ENCODE assay signal across 13 cellular contexts in the genomic region with DNA sequence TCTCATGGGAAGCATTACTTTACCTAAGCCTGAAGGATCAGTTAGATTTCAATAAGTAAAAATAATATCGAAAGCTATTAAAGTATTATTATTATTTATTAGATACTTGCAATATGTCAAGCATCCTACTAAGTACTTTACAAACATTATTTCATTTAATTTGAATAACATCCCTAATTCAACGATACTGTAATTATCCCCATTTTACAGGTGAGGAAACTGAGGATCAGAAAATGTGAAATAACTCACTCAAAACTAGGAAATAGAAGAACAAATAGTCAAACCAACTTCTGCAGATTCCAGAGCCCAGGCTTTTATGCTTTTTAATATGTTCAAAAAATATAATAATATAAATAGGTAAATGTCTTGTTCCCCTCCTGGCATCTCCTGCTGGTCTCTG. TPM values are rescaled to one million over a fixed set of nuclear protein-coding genes. Genes with fewer than 3 reads are reported as not detected.
DNase-seq lines count a peak whose midpoint lies in the region; ATAC-seq and TF ChIP-seq lines count a peak whose summit lies in the region.
"Had no signal": no experiment of that assay in that cellular context is flagged by ENCODE, and none has a peak within 500 bp of the region (broad histone marks: within the 10 kb centered on the region; RNA-seq: fewer than 3 reads in every experiment).

No MANE protein-coding gene starts in this region.

- H3K79me2 ChIP-seq in OCI-LY7 (ENCODE audit: insufficient read depth, low read depth, low read length), result no peaks in the 10 kb centered on the region

- H3K36me3 Mint-ChIP-seq in CD4-positive, alpha-beta memory T cell, result peaks cover 0 to 2% of the 10 kb centered on the region in 2 donors
- H3K36me3 Mint-ChIP-seq: stimulated activated naive B cell treated with anti-CD40 and anti-IgM and Interleukin-4, amounts not matched to agents 10 μg/mL and 1 μg/mL and 100 μg/mL, for 72 hours had no signal

- POLR2A ChIA-PET in CD4-positive, alpha-beta memory T cell (lab: Charles Lee; ENCODE audit: partially characterized antibody), result interaction anchor here (1.0 to 6.8 kb wide), 12 partner anchors 7 to 112 kb away, joined by 3 to 214 read pairs (median 10); a partner anchor contains a TSS
- POLR2A ChIA-PET in OCI-LY7 (lab: Charles Lee), result interaction anchor here (0.6 to 5.5 kb wide), 12 partner anchors 8 to 58 kb away, joined by 3 to 121 read pairs (median 5); a partner anchor contains a TSS

- no peaks in the 10 kb centered on the region for H4K20me1 ChIP-seq in OCI-LY7 (ENCODE audit: insufficient read depth, low read length)

- no peaks in the 10 kb centered on the region for H3K9me2 ChIP-seq in OCI-LY7 (ENCODE audit: insufficient read depth, low read length)

- H3K27me3 ChIP-seq in CD4-positive, alpha-beta memory T cell (ENCODE audit: insufficient read depth, low read length), result no peaks in the 10 kb centered on the region
- H3K27me3 ChIP-seq in effector memory CD4-positive, alpha-beta T cell (replicated peaks; ENCODE audit: control insufficient read depth, insufficient read depth, low read length, poor library complexity, severe bottlenecking), result no peaks in the 10 kb centered on the region
- no peaks in the 10 kb centered on the region for H3K27me3 ChIP-seq in skeletal muscle tissue (ENCODE audit: control insufficient read depth in 3 of 3, insufficient read depth in 3 of 3, low read length in 3 of 3)

- H3K36me3 ChIP-seq in CD4-positive, alpha-beta memory T cell (ENCODE audit: insufficient read depth, low read length), result no peaks in the 10 kb centered on the region
- H3K36me3 ChIP-seq in OCI-LY7 (ENCODE audit: insufficient read depth, low read length), result no peaks in the 10 kb centered on the region
- H3K36me3 ChIP-seq in effector memory CD4-positive, alpha-beta T cell (ENCODE audit: control insufficient read depth, insufficient read depth, low read length), result no peaks in the 10 kb centered on the region
- no peaks in the 10 kb centered on the region for H3K36me3 ChIP-seq in skeletal muscle tissue (ENCODE audit: control insufficient read depth in 3 of 3, insufficient read depth in 3 of 3, low read length in 3 of 3)

- H3K9ac ChIP-seq in skeletal muscle tissue (ENCODE audit: low read depth in 1 of 3, low read length in 3 of 3), result no peak overlapping the region

- H3K4me3 Mint-ChIP-seq in CD4-positive, alpha-beta memory T cell, result peak overlapping the region in 5 of 8 donors; percentile 35 to 76 (median 69)

- no peak overlapping the region for H3K4me3 ChIP-seq in CD4-positive, alpha-beta memory T cell (ENCODE audit: low read length in 2 of 2)
- H3K4me3 ChIP-seq in OCI-LY7 (ENCODE audit: low read depth, low read length, poor library complexity, severe bottlenecking) (peak overlapping the region; percentile 24), skeletal muscle tissue (ENCODE audit: low read length in 3 of 3) (no peak overlapping the region)
- H3K4me3 ChIP-seq in effector memory CD4-positive, alpha-beta T cell (ENCODE audit: insufficient read depth, low read depth, low read length, poor library complexity, severe bottlenecking), result no peak overlapping the region
- H3K4me3 ChIP-seq: lung, psoas muscle had no signal

- peaks cover 66 to 94% (median 84%) of the 10 kb centered on the region in 4 donors for H3K4me1 Mint-ChIP-seq in CD4-positive, alpha-beta memory T cell

- peak overlapping the region; percentile 91 to 99 (median 97) for H3K27ac Mint-ChIP-seq in CD4-positive, alpha-beta memory T cell

- peaks cover 94% of the 10 kb centered on the region for H3K4me1 ChIP-seq in CD4-positive, alpha-beta memory T cell (ENCODE audit: insufficient read depth, low read length)
- H3K4me1 ChIP-seq in OCI-LY7 (ENCODE audit: insufficient read depth, low read length, poor library complexity, severe bottlenecking), result peaks cover 95% of the 10 kb centered on the region
- peaks cover 91% of the 10 kb centered on the region for H3K4me1 ChIP-seq in effector memory CD4-positive, alpha-beta T cell (ENCODE audit: control insufficient read depth, insufficient read depth, low read length, poor library complexity, severe bottlenecking)
- H3K4me1 ChIP-seq in skeletal muscle tissue (ENCODE audit: control insufficient read depth in 3 of 3, insufficient read depth in 3 of 3, low read length in 3 of 3), result peaks cover 21 to 37% (median 26%) of the 10 kb centered on the region in 3 donors

- no TSS peak for BruUV-seq in OCI-LY7 (replicated peaks; lab: Mats Ljungman, UMichigan)

- H3K4me2 ChIP-seq in OCI-LY7 (ENCODE audit: low read length), result peak overlapping the region; percentile 72

- no peak for DNase-seq in CD4-positive, alpha-beta memory T cell
- DNase-seq in OCI-LY7 (ENCODE audit: low spot score), result no peak
- no peak for DNase-seq in effector memory CD4-positive, alpha-beta T cell
- DNase-seq in NCI-H1417 (lab: John Stamatoyannopoulos, UW), result no peak
- no peak for DNase-seq in activated CD4-positive, CD25-positive, alpha-beta regulatory T cell treated with anti-CD3 and anti-CD28 coated beads, Interleukin-2, amount 50 U/mL, for 72 hours
- DNase-seq: Right ventricle myocardium superior; stimulated activated CD4-positive, alpha-beta T cell treated with anti-CD3 and anti-CD28 coated beads, Interleukin-2, amount 100 ng/mL, for 24 hours; stimulated activated naive B cell treated with anti-CD40 and anti-IgM and Interleukin-4, amounts not matched to agents 10 μg/mL and 1 μg/mL and 100 μg/mL, for 72 hours had no signal

- H3K27ac ChIP-seq in CD4-positive, alpha-beta memory T cell (ENCODE audit: low read depth, low read length), result peak overlapping the region; percentile 81
- peak overlapping the region; percentile 91 for H3K27ac ChIP-seq in OCI-LY7 (ENCODE audit: low read depth, low read length, poor library complexity, severe bottlenecking)
- H3K27ac ChIP-seq in effector memory CD4-positive, alpha-beta T cell (ENCODE audit: insufficient read depth, low read length, poor library complexity, severe bottlenecking), result peak overlapping the region; percentile 83
- peak overlapping the region; percentile 75 for H3K27ac ChIP-seq in skeletal muscle tissue (ENCODE audit: low read depth, low read length)
- H3K27ac ChIP-seq: psoas muscle had no signal

- TF ChIP-seq CTCF in OCI-LY7 (conservative IDR thresholded peaks at IDR 0.05; ENCODE audit: low read length), result no peak

- peak overlapping the region; percentile 78; the same call in 1 of the 2 replicates for H2AFZ ChIP-seq in OCI-LY7 (ENCODE audit: low read length)

- H3K9me3 Mint-ChIP-seq in CD4-positive, alpha-beta memory T cell, result no peaks in the 10 kb centered on the region
- H3K9me3 Mint-ChIP-seq: stimulated activated naive B cell treated with anti-CD40 and anti-IgM and Interleukin-4, amounts not matched to agents 10 μg/mL and 1 μg/mL and 100 μg/mL, for 72 hours had no signal

- no peaks in the 10 kb centered on the region for H3K9me3 ChIP-seq in CD4-positive, alpha-beta memory T cell (ENCODE audit: control insufficient read depth in 1 of 2, low read length in 2 of 2)
- H3K9me3 ChIP-seq in OCI-LY7 (ENCODE audit: low read length) (no peaks in the 10 kb centered on the region), skeletal muscle tissue (ENCODE audit: control insufficient read depth in 3 of 3, low read length in 3 of 3) (no peaks in the 10 kb centered on the region)
- no peaks in the 10 kb centered on the region for H3K9me3 ChIP-seq in effector memory CD4-positive, alpha-beta T cell (ENCODE audit: control insufficient read depth, low read length)
- H3K9me3 ChIP-seq: psoas muscle had no signal

- ATAC-seq in GM21367 (IDR thresholded peaks at IDR 0.05; ENCODE audit: unreplicated experiment), result no peak
- no peak for ATAC-seq in HG02970 (IDR thresholded peaks at IDR 0.05; ENCODE audit: low FRiP score, unreplicated experiment)
- ATAC-seq: psoas muscle had no signal

- intact Hi-C loops in CD4-positive, alpha-beta memory T cell (cut with micrococcal nuclease), result loop anchor here (5.0 kb wide), 1 partner anchor 359 kb away; no protein-coding TSS in a partner anchor
- intact Hi-C loops in OCI-LY7 (cut with micrococcal nuclease; ENCODE audit: unreplicated experiment), result loop anchor here (5.0 kb wide), 1 partner anchor 504 kb away; no protein-coding TSS in a partner anchor

- CTCF ChIA-PET in CD4-positive, alpha-beta memory T cell (lab: Charles Lee; ENCODE audit: partially characterized antibody), result interaction anchor here (1.0 to 5.4 kb wide), 9 partner anchors 8 to 113 kb away, joined by 3 to 59 read pairs (median 4); a partner anchor contains a TSS
- CTCF ChIA-PET in OCI-LY7 (lab: Charles Lee; ENCODE audit: unreplicated experiment), result interaction anchor here (1.3 to 5.3 kb wide), 2 partner anchors 19 to 55 kb away, joined by 4 to 39 read pairs; no protein-coding TSS in a partner anchor

- no peaks in the 10 kb centered on the region for H3K27me3 Mint-ChIP-seq in CD4-positive, alpha-beta memory T cell
- H3K27me3 Mint-ChIP-seq: stimulated activated naive B cell treated with anti-CD40 and anti-IgM and Interleukin-4, amounts not matched to agents 10 μg/mL and 1 μg/mL and 100 μg/mL, for 72 hours had no signal

RNA-seq across cellular contexts. Expression of a gene that starts 10.3 kb away (rescaled TPM):
- total RNA-seq in CD4-positive, alpha-beta memory T cell, result 100 to 1,000 TPM; 358 to 376 TPM
- polyA plus RNA-seq in CD4-positive, alpha-beta memory T cell, result 100 to 1,000 TPM; 329 to 494 TPM
- 59.0 and 70.6 TPM in 2 replicates for total RNA-seq in OCI-LY7 (2014; rRNA removed; shearing (Covaris generic))
- 116 and 131 TPM in 2 replicates for total RNA-seq in OCI-LY7 (2022)
- total RNA-seq in skeletal muscle tissue, result 90.3 TPM

RNA-seq across cellular contexts. Expression of a gene that starts 57.5 kb away (rescaled TPM):
- total RNA-seq in CD4-positive, alpha-beta memory T cell, result 10 to 100 TPM; 42.9 to 46.8 TPM
- polyA plus RNA-seq in CD4-positive, alpha-beta memory T cell, result 10 to 100 TPM; 24.4 to 28.5 TPM
- 8.9 and 34.4 TPM in 2 replicates for total RNA-seq in OCI-LY7 (2014; rRNA removed; shearing (Covaris generic))
- 32.4 and 34.8 TPM in 2 replicates for total RNA-seq in OCI-LY7 (2022)
- 6.3 TPM for total RNA-seq in skeletal muscle tissue

RNA-seq across cellular contexts. Expression of a gene that starts 57.9 kb away (rescaled TPM):
- 10 to 100 TPM; 67.9 to 69.4 TPM for total RNA-seq in CD4-positive, alpha-beta memory T cell
- polyA plus RNA-seq in CD4-positive, alpha-beta memory T cell, result 10 to 100 TPM; 49.8 to 61.3 TPM
- total RNA-seq in OCI-LY7 (2014; rRNA removed; shearing (Covaris generic)), result 46.7 and 54.1 TPM in 2 replicates
- total RNA-seq in OCI-LY7 (2022) (92.2 and 109 TPM in 2 replicates), skeletal muscle tissue (47.5 TPM)
